Comparison of ENCODE assay signal across 27 cellular contexts in the genomic region with DNA sequence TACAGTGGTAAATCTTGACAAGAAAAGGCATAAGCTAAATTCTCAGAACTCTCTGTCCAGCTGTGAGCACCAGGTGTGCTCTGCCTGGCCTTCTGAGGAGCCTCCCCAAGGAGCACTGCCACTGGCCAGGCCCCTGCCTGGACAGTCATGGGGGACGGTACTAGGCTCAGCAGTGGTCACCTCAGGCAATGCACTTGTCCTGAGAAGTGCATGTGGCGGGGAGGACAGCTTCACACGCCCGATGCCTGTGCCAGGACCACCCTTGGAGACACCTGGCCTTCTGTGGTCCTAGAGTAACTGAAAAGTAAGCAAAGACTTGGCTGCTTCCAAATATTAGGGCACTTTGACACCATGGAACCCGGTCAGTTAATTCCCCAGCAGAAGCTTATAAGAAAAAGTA. TPM values are rescaled to one million over a fixed set of nuclear protein-coding genes. Genes with fewer than 3 reads are reported as not detected.
"Had no signal": no experiment of that assay in that cellular context is flagged by ENCODE, and none has a peak within 500 bp of the region (broad histone marks: within the 10 kb centered on the region; RNA-seq: fewer than 3 reads in every experiment).

No MANE protein-coding gene starts in this region.

- H3K27ac ChIP-seq: KMS-11, RWPE1 had no signal

- ATAC-seq: HepG2, K562, Panc1, PC-3 had no signal

- H3K4me3 ChIP-seq: K562 had no signal

- DNase-seq: Kasumi-1; MM.1S; NCI-H1092 treated with DMSO at 0.1 percent for 48 hours; NCI-H1436 treated with DMSO at 0.1 percent for 48 hours; NCI-H1694; NCI-H187 treated with DMSO at 0.1 percent for 48 hours; NCI-H2029 treated with DMSO at 0.1 percent for 48 hours; NCI-H2107; NCI-H2227 treated with DMSO at 0.1 percent for 48 hours; NCI-H524; NCI-H526 treated with DMSO at 0.1 percent for 48 hours; NCI-H748 treated with DMSO at 0.1 percent for 48 hours; NK-92 treated with Interleukin-12 subunit alpha and Interleukin-12 subunit beta, amount 100 ng/mL, for 24 hours; PC-3; SHP77; SK-N-SH; SW 1271 had no signal

- H3K9me3 ChIP-seq: SK-N-SH had no signal

RNA-seq across cellular contexts. Expression of gene SCGB1A1, which starts 28.6 kb away (rescaled TPM):
- total RNA-seq: HepG2, HT1080, M059J, NCI-H460, OCI-LY7, PC-3, SK-MEL-5 had no signal
